15 cellular contexts compared by ENCODE assay signal in genomic region chr2:242038928-242039341, GRCh38.
"Had no signal": no experiment of that assay in that cellular context is flagged by ENCODE, and none has a peak within 500 bp of the region (broad histone marks: within the 10 kb centered on the region; RNA-seq: fewer than 3 reads in every experiment).

No MANE protein-coding gene starts in this region.

- ATAC-seq: effector memory CD8-positive, alpha-beta T cell; gastrocnemius medialis; heart right ventricle had no signal

- H3K27ac Mint-ChIP-seq: naive B cell, nephron, type B pancreatic cell had no signal

- H3K4me3 Mint-ChIP-seq: effector memory CD8-positive, alpha-beta T cell; naive B cell; nephron; type B pancreatic cell had no signal

- H3K9me3 Mint-ChIP-seq: effector memory CD8-positive, alpha-beta T cell; type B pancreatic cell had no signal

- H3K36me3 Mint-ChIP-seq: naive B cell, type B pancreatic cell had no signal

- H3K9me3 ChIP-seq: esophagus muscularis mucosa, gastrocnemius medialis, heart right ventricle, left ventricle myocardium inferior had no signal

- H3K27ac ChIP-seq: epithelial cell of prostate, esophagus muscularis mucosa, gastrocnemius medialis, heart right ventricle, left ventricle myocardium inferior had no signal

- H3K4me3 ChIP-seq: esophagus muscularis mucosa, gastrocnemius medialis, heart right ventricle, left ventricle myocardium inferior, lung, smooth muscle cell had no signal

- H3K4me1 ChIP-seq: esophagus muscularis mucosa, gastrocnemius medialis, heart right ventricle, left ventricle myocardium inferior had no signal

- DNase-seq: effector memory CD8-positive, alpha-beta T cell; gastrocnemius medialis; heart right ventricle; hypothalamus; left ventricle myocardium inferior; mesenchymal stem cell; naive B cell; stimulated activated CD4-positive, alpha-beta T cell treated with anti-CD3 and anti-CD28 coated beads, Interleukin-2, amount 100 ng/mL, for 48 hours; stimulated activated naive CD4-positive, alpha-beta T cell treated with Interleukin-2 at 50 U/mL for 16 hours had no signal

- H3K4me2 ChIP-seq: smooth muscle cell had no signal

- H3K36me3 ChIP-seq: esophagus muscularis mucosa, gastrocnemius medialis, heart right ventricle, left ventricle myocardium inferior had no signal
